ENCODE assay signal across 10 cellular contexts in the genomic region with DNA sequence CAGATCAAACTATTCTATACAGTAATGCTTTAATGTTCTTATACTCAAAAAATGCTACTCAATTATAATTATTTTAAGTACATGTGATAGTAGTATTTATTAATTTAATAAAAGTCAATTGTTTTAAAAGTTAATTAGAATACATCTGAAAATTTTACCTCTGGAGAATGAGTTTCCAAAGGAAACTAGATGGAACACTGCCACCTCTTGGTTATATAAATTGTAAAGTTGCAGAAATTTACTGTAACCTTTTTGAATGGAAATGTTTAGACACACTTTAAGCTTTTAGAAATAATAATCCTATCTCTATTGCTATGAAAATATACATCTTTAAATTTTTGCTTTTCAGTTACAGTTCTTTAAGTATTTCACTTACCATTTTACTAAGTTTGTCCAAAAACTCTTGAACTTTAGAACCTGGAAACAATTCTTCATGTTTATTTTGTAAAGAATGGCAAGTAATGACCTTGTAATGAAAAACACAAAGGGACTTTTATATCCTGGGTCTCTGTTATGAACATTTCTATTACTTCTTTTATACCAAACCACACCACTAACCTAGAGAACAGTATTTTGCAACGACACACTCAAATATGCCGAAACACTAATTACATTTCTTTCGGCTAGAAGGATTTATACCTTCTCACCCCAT. TPM values are rescaled to one million over a fixed set of nuclear protein-coding genes. Genes with fewer than 3 reads are reported as not detected.
A peak's percentile ranks its signal among the peaks of the same experiment; 100 is the strongest.
DNase-seq lines count a peak whose midpoint lies in the region; ATAC-seq, FAIRE-seq and TF ChIP-seq lines count a peak whose summit lies in the region.
"Had no signal": no experiment of that assay in that cellular context is flagged by ENCODE, and none has a peak within 500 bp of the region (broad histone marks: within the 10 kb centered on the region; RNA-seq: fewer than 3 reads in every experiment).

No MANE protein-coding gene starts in this region.

- no peak; a peak in 1 of 4 replicates for TF ChIP-seq EP300 in HepG2 (IDR thresholded peaks at IDR 0.05; ENCODE audit: low read depth in 2 of 2, low read length in 2 of 2)
- TF ChIP-seq EP300 in HepG2 (CRISPR knock-in tag; IDR thresholded peaks at IDR 0.05; ENCODE audit: borderline replicate concordance): no peak

- H3K4me1 ChIP-seq in adrenal gland (replicated peaks in 1 of 2): peaks cover 0 to 6% of the 10 kb centered on the region in 2 donors
- peaks cover 15% of the 10 kb centered on the region for H3K4me1 ChIP-seq in HepG2 (ENCODE audit: insufficient read depth, low read length)

- 0 out of 2 replicates have a peak overlapping the region, but pooled peaks have one; percentile 13 for H3K4me2 ChIP-seq in HepG2 (ENCODE audit: low read depth, low read length)

- no peak overlapping the region for H3K9ac ChIP-seq in HepG2 (ENCODE audit: insufficient read depth, low read depth, low read length)

- no peak overlapping the region for H3K4me3 Mint-ChIP-seq in HFFc6

- no peak for TF ChIP-seq POLR2A in adrenal gland (IDR thresholded peaks at IDR 0.05)
- no peak for TF ChIP-seq POLR2A in HepG2 (IDR thresholded peaks at IDR 0.05; ENCODE audit: insufficient read depth in 1 of 2, low read depth in 2 of 2, low read length in 2 of 2)

- H3K79me2 ChIP-seq in HepG2 (ENCODE audit: insufficient read depth, low read length): no peaks in the 10 kb centered on the region

- no peak for DNase-seq in BJ (ENCODE audit: low read depth)
- peak; percentile 13 for DNase-seq in HFFc6
- DNase-seq in adrenal gland: no peak
- peak; percentile 64 for DNase-seq in HepG2 (ENCODE audit: low spot score)
- no peak for DNase-seq in central memory CD4-positive, alpha-beta T cell
- no peak for DNase-seq in HK-2 (ENCODE audit: unreplicated experiment)
- DNase-seq in activated T-cell treated with anti-CD3 and anti-CD28 coated beads, Interleukin-2, amount 50 U/mL, for 1 hour: no peak
- no peak for DNase-seq in retina
- DNase-seq: T1000 had no signal

- in situ Hi-C loops in HepG2 (cut with HindIII; ENCODE audit: extremely low pct_ligation_motif_present, low pct_unique_long_range_greater_than_20kb): loop anchor here (10.0 kb wide), 1 partner anchor 272 kb away; no protein-coding TSS in a partner anchor

- peaks cover 18% of the 10 kb centered on the region for H3K4me1 Mint-ChIP-seq in HFFc6 (ENCODE audit: low read depth)

- CTCF ChIA-PET in BJ (lab: Yijun Ruan, JAX): interaction anchor here (0.9 to 3.9 kb wide), 4 partner anchors 269 to 440 kb away, joined by 3 to 22 read pairs (median 8); no protein-coding TSS in a partner anchor
- CTCF ChIA-PET in HepG2 (lab: Yijun Ruan, JAX; ENCODE audit: low intra/inter-chr PET ratio, low total read pairs): interaction anchor here (0.8 to 2.2 kb wide), 3 partner anchors 269 to 441 kb away, joined by 3 to 16 read pairs (median 6); no protein-coding TSS in a partner anchor

- FAIRE-seq in HepG2 (lab: Jason Lieb, UNC): peak; percentile 42

- H3K27me3 Mint-ChIP-seq in HFFc6 (ENCODE audit: insufficient read depth): peaks cover 3% of the 10 kb centered on the region; the same call in 1 of the 2 replicates

- intact Hi-C loops in adrenal gland (cut with DNase I) (loop anchor here in 1 of 2 donors (10.0 kb wide), 1 partner anchor 442 kb away; no protein-coding TSS in a partner anchor), HepG2 (cut with micrococcal nuclease; ENCODE audit: unreplicated experiment) (loop anchor here (1.0 kb wide), 2 partner anchors 269 to 441 kb away; no protein-coding TSS in a partner anchor)

- BruUV-seq in HepG2 (replicated peaks; lab: Mats Ljungman, UMichigan): no TSS peak

- no peaks in the 10 kb centered on the region for H4K20me1 ChIP-seq in HepG2 (ENCODE audit: insufficient read depth, low read length)

- no peaks in the 10 kb centered on the region for H3K36me3 ChIP-seq in BJ (ENCODE audit: control insufficient read depth, insufficient read depth, low read length)
- no peaks in the 10 kb centered on the region for H3K36me3 ChIP-seq in adrenal gland (replicated peaks in 1 of 2)
- H3K36me3 ChIP-seq in HepG2 (replicated peaks in 1 of 2; ENCODE audit: control insufficient read depth in 1 of 2, insufficient read depth in 2 of 2, low read length in 2 of 2): no peaks in the 10 kb centered on the region

- no peak for TF ChIP-seq RAD21 in HepG2 (CRISPR knock-in tag; IDR thresholded peaks at IDR 0.05)

- ATAC-seq in HepG2: peak; percentile 72

- no peaks in the 10 kb centered on the region for H3K9me3 Mint-ChIP-seq in HFFc6

- no peaks in the 10 kb centered on the region for H3K36me3 Mint-ChIP-seq in HFFc6 (ENCODE audit: low read depth)

- H3K27me3 ChIP-seq in BJ (ENCODE audit: control insufficient read depth, insufficient read depth, low read length) (no peaks in the 10 kb centered on the region), adrenal gland (no peaks in the 10 kb centered on the region), HepG2 (ENCODE audit: control insufficient read depth in 1 of 2, insufficient read depth in 2 of 2, low read length in 2 of 2) (peaks cover 0 to 3% of the 10 kb centered on the region in 2 experiments; a peak in 1 of 5 replicates)

- H3K9me3 ChIP-seq in adrenal gland (replicated peaks in 1 of 3): no peaks in the 10 kb centered on the region
- H3K9me3 ChIP-seq in HepG2 (ENCODE audit: low read length): no peaks in the 10 kb centered on the region

- H3K27ac ChIP-seq in adrenal gland (no peak overlapping the region), HepG2 (ENCODE audit: extremely low read length, insufficient read depth, low read length) (no peak overlapping the region)

- H2AFZ ChIP-seq in HepG2 (ENCODE audit: low read length): no peak overlapping the region

- TF ChIP-seq CTCF in BJ (IDR thresholded peaks at IDR 0.05; ENCODE audit: insufficient read depth, low read depth, low read length): peak; percentile 33; the same call in 1 of the 2 replicates
- TF ChIP-seq CTCF in HFFc6 (IDR thresholded peaks at IDR 0.05): peak; percentile 79
- peak; percentile 20 to 59 (median 44) for TF ChIP-seq CTCF in adrenal gland (IDR thresholded peaks at IDR 0.05)
- TF ChIP-seq CTCF in HepG2 (CRISPR knock-in tag; IDR thresholded peaks at IDR 0.05): peak; percentile 37

- POLR2A ChIA-PET in BJ (lab: Charles Lee) (no interaction called here), HepG2 (lab: Yijun Ruan, JAX) (no interaction called here)

- H3K4me3 ChIP-seq in BJ (ENCODE audit: low read depth, low read length) (no peak overlapping the region), adrenal gland (no peak overlapping the region), HepG2 (replicated peaks in 1 of 3; ENCODE audit: insufficient read depth in 1 of 3, low read depth in 2 of 3, low read length in 3 of 3) (0 out of 6 replicates have a peak overlapping the region, but pooled peaks of 1 of the 3 experiments have one; percentile 20)

- H3K27ac Mint-ChIP-seq in HFFc6: no peak overlapping the region

- 72 to 76% (median 74%) methylated on average over 3 of the region's 3 CpGs for WGBS in adrenal gland, 4 donors
- WGBS in HepG2 (ENCODE audit: low lambda C conversion rate): 15% methylated on average over 3 of the region's 3 CpGs

TF ChIP-seq in HepG2, 621 proteins besides CTCF, POLR2A, EP300 and RAD21 (continues in another document):
- TF ChIP-seq KDM4B (CRISPR knock-in tag; IDR thresholded peaks at IDR 0.05): no peak
- peak; percentile 17; the same call in 1 of the 2 replicates for TF ChIP-seq FOXJ3 (CRISPR knock-in tag; IDR thresholded peaks at IDR 0.05; ENCODE audit: borderline replicate concordance)
- TF ChIP-seq, protein P1, sequence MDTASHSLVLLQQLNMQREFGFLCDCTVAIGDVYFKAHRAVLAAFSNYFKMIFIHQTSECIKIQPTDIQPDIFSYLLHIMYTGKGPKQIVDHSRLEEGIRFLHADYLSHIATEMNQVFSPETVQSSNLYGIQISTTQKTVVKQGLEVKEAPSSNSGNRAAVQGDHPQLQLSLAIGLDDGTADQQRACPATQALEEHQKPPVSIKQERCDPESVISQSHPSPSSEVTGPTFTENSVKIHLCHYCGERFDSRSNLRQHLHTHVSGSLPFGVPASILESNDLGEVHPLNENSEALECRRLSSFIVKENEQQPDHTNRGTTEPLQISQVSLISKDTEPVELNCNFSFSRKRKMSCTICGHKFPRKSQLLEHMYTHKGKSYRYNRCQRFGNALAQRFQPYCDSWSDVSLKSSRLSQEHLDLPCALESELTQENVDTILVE (CRISPR knock-in tag; IDR thresholded peaks at IDR 0.05): no peak

RNA-seq across cellular contexts. Expression of a gene that starts 10.9 kb away (rescaled TPM):
- not detected in 2 replicates for polyA plus RNA-seq in BJ (2011; rRNA removed)
- not detected in 2 replicates for polyA minus RNA-seq in BJ (2011; rRNA and poly(A)+ RNA removed)
- total RNA-seq in HFFc6 (2021; fragmentation: NEBNext Ultra II Directional; extraction: Animal tissue kit (Norgen Biotek cat#: 25700)): not detected
- under 1 TPM in 5 of 8 donors, not detected in 3; 0.06 to 0.96 (median 0.28) TPM for total RNA-seq in adrenal gland
- polyA plus RNA-seq in adrenal gland: under 1 TPM; 0.16 to 0.77 (median 0.20) TPM
- total RNA-seq in HepG2 (2016; rRNA removed; fragmentation: Illumina TruSeq; extraction: Trizol): not detected in 2 replicates
- total RNA-seq in HepG2 (2016; cell fraction: cytosol; rRNA removed; fragmentation: Illumina TruSeq; extraction: Trizol; ENCODE audit: low read depth): not detected in 2 replicates
- total RNA-seq in HepG2 (2016; cell fraction: insoluble cytoplasmic fraction; rRNA removed; fragmentation: Illumina TruSeq; extraction: Trizol): not detected in 2 replicates
- not detected in 2 replicates for total RNA-seq in HepG2 (2016; cell fraction: membrane; rRNA removed; fragmentation: Illumina TruSeq; extraction: Trizol)
- total RNA-seq in HepG2 (2016; cell fraction: nucleus; rRNA removed; fragmentation: Illumina TruSeq; extraction: Trizol): not detected in 2 replicates
- polyA plus RNA-seq in HepG2 (2011; rRNA removed): not detected in 2 replicates
- polyA plus RNA-seq in HepG2 (2011; cell fraction: cytosol; rRNA removed): not detected in 2 replicates
- not detected in 2 replicates for polyA plus RNA-seq in HepG2 (2011; cell fraction: nucleus; rRNA removed)
- not detected in 2 replicates for polyA plus RNA-seq in HepG2 (2012)
- not detected in 2 replicates for polyA plus RNA-seq in HepG2 (2016; cell fraction: cytosol; fragmentation: Illumina TruSeq; extraction: Trizol; ENCODE audit: low read depth)
- polyA plus RNA-seq in HepG2 (2016; cell fraction: insoluble cytoplasmic fraction; fragmentation: Illumina TruSeq; extraction: Trizol; ENCODE audit: low read depth): not detected in 2 replicates
- polyA plus RNA-seq in HepG2 (2016; cell fraction: membrane; fragmentation: Illumina TruSeq; extraction: Trizol; ENCODE audit: low read depth): not detected in 2 replicates
- not detected in 2 replicates for polyA plus RNA-seq in HepG2 (2016; cell fraction: nucleus; fragmentation: Illumina TruSeq; extraction: Trizol; ENCODE audit: insufficient read depth, low read depth)
- polyA minus RNA-seq in HepG2 (2011; rRNA and poly(A)+ RNA removed; ENCODE audit: low replicate concordance): 21.4 TPM in 1 of 2 replicates, not detected in the other
- 0.10 and 0.18 TPM in 2 replicates for polyA minus RNA-seq in HepG2 (2011; cell fraction: cytosol; rRNA and poly(A)+ RNA removed)
- 0.39 TPM in 1 of 2 replicates, not detected in the other for polyA minus RNA-seq in HepG2 (2011; cell fraction: nucleus; rRNA and poly(A)+ RNA removed)
- total RNA-seq: dermis microvascular lymphatic vessel endothelial cell had no signal

Comparison
In these comparisons a context has a peak if more than half of its experiments do, and no peak if none do; other contexts are left out.
1. DNase-seq: peak in HFFc6 (single experiment) and HepG2 (single experiment); none in BJ (single experiment), adrenal gland (0 of 7), central memory CD4-positive, alpha-beta T cell (single experiment), HK-2 (single experiment), activated T-cell treated with anti-CD3 and anti-CD28 coated beads, Interleukin-2, amount 50 U/mL, for 1 hour (single experiment) and retina (single experiment).
2. Peak in every context shown above with its lines, with median percentiles within 50 percentile points of each other: CTCF ChIP-seq.